In the genomic region with DNA sequence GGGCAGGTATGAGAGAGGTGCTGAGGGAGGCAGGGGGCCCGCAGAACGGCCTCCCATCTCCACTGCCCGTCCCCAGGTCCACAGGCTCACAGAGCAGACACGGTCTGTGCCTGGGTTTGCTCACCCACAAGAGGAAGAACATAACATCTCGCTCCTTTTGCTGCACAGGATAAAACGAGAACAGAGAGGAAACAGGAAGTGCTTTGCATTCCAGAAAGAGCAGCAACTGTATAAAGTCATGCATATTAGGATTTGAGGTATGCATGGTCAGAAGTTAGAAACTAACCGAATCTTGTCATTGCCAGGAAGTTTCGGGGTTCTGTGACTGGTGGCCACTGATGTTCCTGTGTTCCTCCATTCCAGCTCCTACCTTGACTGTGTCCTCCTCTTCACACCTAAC, we compare ENCODE assay signal across 12 cellular contexts. TPM values are rescaled to one million over a fixed set of nuclear protein-coding genes. Genes with fewer than 3 reads are reported as not detected.
DNase-seq lines count a peak whose midpoint lies in the region; TF ChIP-seq lines count a peak whose summit lies in the region.
"Had no signal": no experiment of that assay in that cellular context is flagged by ENCODE, and none has a peak within 500 bp of the region (broad histone marks: within the 10 kb centered on the region; RNA-seq: fewer than 3 reads in every experiment).

No MANE protein-coding gene starts in this region.

- no peaks in the 10 kb centered on the region for H3K36me3 Mint-ChIP-seq in mesothelial cell of epicardium

- peak overlapping the region; percentile 79 for H3K27ac Mint-ChIP-seq in mesothelial cell of epicardium

- CTCF ChIA-PET in GM10248 (lab: Yijun Ruan, JAX) = interaction anchor here (0.9 to 1.8 kb wide), 2 partner anchors 11 to 15 kb away, joined by 3 to 6 read pairs; no protein-coding TSS in a partner anchor
- CTCF ChIA-PET in RWPE1 (lab: Yijun Ruan, JAX) = no interaction called here

- peak overlapping the region; percentile 22; the same call in 1 of the 2 replicates for H3K4me2 ChIP-seq in MM.1S (ENCODE audit: low read depth, low read length)

- H3K27me3 Mint-ChIP-seq in mesothelial cell of epicardium (ENCODE audit: low read depth) = peaks cover 11% of the 10 kb centered on the region

- peaks cover 24% of the 10 kb centered on the region for H3K4me1 Mint-ChIP-seq in mesothelial cell of epicardium

- H3K4me3 Mint-ChIP-seq in mesothelial cell of epicardium = no peak overlapping the region

- H3K4me3 ChIP-seq in MM.1S (ENCODE audit: low read length) = no peak overlapping the region

- no peaks in the 10 kb centered on the region for H3K79me2 ChIP-seq in MM.1S (ENCODE audit: low read length)

- H3K9me3 ChIP-seq in MM.1S (replicated peaks; ENCODE audit: insufficient read depth, low read length) = no peaks in the 10 kb centered on the region

- no peaks in the 10 kb centered on the region for H4K20me1 ChIP-seq in MM.1S (ENCODE audit: insufficient read depth, low read length)

- no peak overlapping the region for H3K9ac ChIP-seq in MM.1S (ENCODE audit: low read length)

- H3K27me3 ChIP-seq in MM.1S (replicated peaks; ENCODE audit: insufficient read depth, low read length) = no peaks in the 10 kb centered on the region

- no peaks in the 10 kb centered on the region for H3K9me2 ChIP-seq in MM.1S (replicated peaks; ENCODE audit: insufficient read depth, low read length)

- H2AFZ ChIP-seq in MM.1S (ENCODE audit: low read length) = peak overlapping the region; percentile 58; the same call in 1 of the 2 replicates

- peaks cover 3% of the 10 kb centered on the region for H3K9me3 Mint-ChIP-seq in mesothelial cell of epicardium

- no peak for TF ChIP-seq CTCF in MM.1S (IDR thresholded peaks at IDR 0.05; ENCODE audit: low read length)
- no peak for TF ChIP-seq CTCF in mesothelial cell of epicardium (IDR thresholded peaks at IDR 0.05; ENCODE audit: unreplicated experiment)
- no peak for TF ChIP-seq CTCF in GM10248 (IDR thresholded peaks at IDR 0.05; ENCODE audit: control extremely low read depth, extremely low read depth, low read depth, missing control alignments)
- no peak for TF ChIP-seq CTCF in RWPE1 (conservative IDR thresholded peaks at IDR 0.05; ENCODE audit: low read depth)

- DNase-seq in Ammon's horn (ENCODE audit: low spot score) = peak; percentile 23
- DNase-seq in MM.1S = no peak
- DNase-seq in dedifferentiated amniotic fluid mesenchymal stem cell (ENCODE audit: extremely low spot score) = peak; percentile 73
- no peak for DNase-seq in mesothelial cell of epicardium (ENCODE audit: low spot score in 2 of 2, unreplicated experiment in 2 of 2)
- no peak for DNase-seq in HT-29 (ENCODE audit: low spot score)
- DNase-seq in GM10248 (ENCODE audit: extremely low spot score) = no peak
- no peak for DNase-seq in RWPE1 (ENCODE audit: low spot score)
- no peak for DNase-seq in SKM-1 treated with dmso at 0.1 percent for 144 hours (lab: John Stamatoyannopoulos, UW; ENCODE audit: unreplicated experiment)
- DNase-seq: activated CD4-positive, alpha-beta T cell treated with anti-CD3 and anti-CD28 coated beads for 4 hours; cerebellar nuclear complex; NCI-H446 had no signal

- peaks cover 9% of the 10 kb centered on the region for H3K4me1 ChIP-seq in MM.1S (ENCODE audit: low read length)

- H3K36me3 ChIP-seq in MM.1S (replicated peaks; ENCODE audit: insufficient read depth, low read length) = no peaks in the 10 kb centered on the region

- H3K27ac ChIP-seq in MM.1S (ENCODE audit: low read length) (no peak overlapping the region), RWPE1 (no peak overlapping the region)

- H3F3A ChIP-seq in MM.1S (ENCODE audit: insufficient read depth, low read length) = no peaks in the 10 kb centered on the region

- POLR2A ChIA-PET in GM10248 (lab: Yijun Ruan, JAX) = no interaction called here
- POLR2A ChIA-PET in RWPE1 (lab: Yijun Ruan, JAX; ENCODE audit: low non-redundant PET) = no interaction called here

RNA-seq across cellular contexts. Expression of a gene that starts 25.0 kb away (rescaled TPM):
- total RNA-seq in mesothelial cell of epicardium = 6.7 to 9.4 TPM (median 8.6 TPM) in 3 replicates
- total RNA-seq in HT-29 (2014; rRNA removed; shearing (Covaris generic)) = not detected in 2 replicates
- total RNA-seq: mononuclear cell had no signal

Comparison
In these comparisons a context has a peak if more than half of its experiments do, and no peak if none do; other contexts are left out.
1. DNase-seq: peak in Ammon's horn (single experiment) and dedifferentiated amniotic fluid mesenchymal stem cell (single experiment); none in MM.1S (single experiment), mesothelial cell of epicardium (0 of 2), HT-29 (single experiment), GM10248 (single experiment), RWPE1 (single experiment) and SKM-1 treated with dmso at 0.1 percent for 144 hours (single experiment).